ENCODE assay signal across 18 cellular contexts in the genomic region with DNA sequence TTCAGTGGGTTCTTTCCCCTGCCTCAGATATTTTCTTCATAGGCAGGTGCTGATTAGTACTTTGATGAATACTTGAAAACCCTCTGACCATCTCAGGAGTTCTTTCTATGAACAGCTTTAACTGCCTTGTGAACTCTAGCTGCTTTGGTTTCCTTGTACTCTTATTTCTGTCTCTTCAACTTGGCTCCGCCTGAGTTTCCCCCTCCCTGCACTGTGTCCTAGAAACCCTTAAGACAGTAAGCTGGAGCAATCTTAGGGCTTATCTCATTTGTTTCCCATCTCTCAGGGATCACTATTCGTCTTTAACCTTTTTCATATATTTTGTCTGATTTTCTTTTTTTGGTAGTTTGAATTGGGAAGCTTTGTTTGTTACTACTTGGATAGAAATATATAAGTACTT.
A peak's percentile ranks its signal among the peaks of the same experiment; 100 is the strongest.
DNase-seq lines count a peak whose midpoint lies in the region; ATAC-seq and TF ChIP-seq lines count a peak whose summit lies in the region.
"Had no signal": no experiment of that assay in that cellular context is flagged by ENCODE, and none has a peak within 500 bp of the region (broad histone marks: within the 10 kb centered on the region; RNA-seq: fewer than 3 reads in every experiment).

No MANE protein-coding gene starts in this region.

- no peak overlapping the region for H3K4me3 Mint-ChIP-seq in T-helper 17 cell
- H3K4me3 Mint-ChIP-seq: CD4-positive, alpha-beta T cell had no signal

- H3K4me1 Mint-ChIP-seq in T-helper 17 cell: peaks cover 9% of the 10 kb centered on the region

- H3K27me3 ChIP-seq in lower lobe of right lung (ENCODE audit: low read depth): no peaks in the 10 kb centered on the region
- no peaks in the 10 kb centered on the region for H3K27me3 ChIP-seq in subcutaneous abdominal adipose tissue (ENCODE audit: control insufficient read depth in 5 of 5, insufficient read depth in 4 of 5, low read length in 5 of 5)
- no peaks in the 10 kb centered on the region for H3K27me3 ChIP-seq in dorsolateral prefrontal cortex
- H3K27me3 ChIP-seq: BE2C, SJSA1 had no signal

- no peak for ATAC-seq in T-helper 17 cell
- peak; percentile 65 to 69 for ATAC-seq in lower lobe of right lung
- no peak for ATAC-seq in GM19397 (IDR thresholded peaks at IDR 0.05; ENCODE audit: unreplicated experiment)
- ATAC-seq: HepG2 had no signal

- H3K9ac ChIP-seq in subcutaneous abdominal adipose tissue (ENCODE audit: low read length in 5 of 5): peak overlapping the region in 2 of 5 donors; percentile 49 to 51
- H3K9ac ChIP-seq: GM23248 had no signal

- H3K27me3 Mint-ChIP-seq in T-helper 17 cell: no peaks in the 10 kb centered on the region
- H3K27me3 Mint-ChIP-seq: CD4-positive, alpha-beta T cell had no signal

- no peak overlapping the region for H3K27ac ChIP-seq in lower lobe of right lung
- peak overlapping the region; percentile 71 for H3K27ac ChIP-seq in subcutaneous abdominal adipose tissue (ENCODE audit: low read depth, low read length)
- no peak overlapping the region for H3K27ac ChIP-seq in dorsolateral prefrontal cortex
- H3K27ac ChIP-seq: 22Rv1, GM23248, SJSA1 had no signal

- intact Hi-C loops in lower lobe of right lung (cut with DNase I) (no loop called here), dorsolateral prefrontal cortex (cut with DNase I) (no loop called here)

- H3K27ac Mint-ChIP-seq in T-helper 17 cell: peak overlapping the region; percentile 74
- H3K27ac Mint-ChIP-seq: CD4-positive, alpha-beta T cell had no signal

- peak overlapping the region; percentile 2 for H3K4me3 ChIP-seq in lower lobe of right lung
- H3K4me3 ChIP-seq in subcutaneous abdominal adipose tissue (ENCODE audit: low read depth in 1 of 5, low read length in 5 of 5): no peak overlapping the region
- H3K4me3 ChIP-seq in dorsolateral prefrontal cortex: peak overlapping the region in 5 of 59 donors; percentile 7 to 33 (median 21)
- H3K4me3 ChIP-seq: GM23248, SJSA1 had no signal

- H3K9me3 ChIP-seq in T-helper 17 cell (ENCODE audit: control insufficient read depth, low read length, poor library complexity, severe bottlenecking) (no peaks in the 10 kb centered on the region), lower lobe of right lung (no peaks in the 10 kb centered on the region), subcutaneous abdominal adipose tissue (ENCODE audit: control insufficient read depth in 5 of 5, low read length in 5 of 5) (no peaks in the 10 kb centered on the region)
- H3K9me3 ChIP-seq: BE2C, SJSA1 had no signal

- H3K36me3 Mint-ChIP-seq in T-helper 17 cell (ENCODE audit: low read depth): peaks cover 12% of the 10 kb centered on the region

- H3K4me1 ChIP-seq in lower lobe of right lung (no peaks in the 10 kb centered on the region), subcutaneous abdominal adipose tissue (ENCODE audit: control insufficient read depth in 5 of 5, insufficient read depth in 5 of 5, low read length in 5 of 5) (peaks cover 0 to 44% (median 8%) of the 10 kb centered on the region in 5 donors)
- H3K4me1 ChIP-seq: BE2C, SJSA1 had no signal

- TF ChIP-seq CTCF in lower lobe of right lung (IDR thresholded peaks at IDR 0.05): no peak
- TF ChIP-seq CTCF in dorsolateral prefrontal cortex (IDR thresholded peaks at IDR 0.05 in 54 of 56, conservative IDR thresholded peaks at IDR 0.05 in 2 of 56; ENCODE audit: low read depth in 1 of 56, partially characterized antibody in 56 of 56): no peak

- peak; percentile 19 for DNase-seq in NCI-H82 (lab: John Stamatoyannopoulos, UW)
- no peak for DNase-seq in NCI-H82 treated with DMSO at 0.1 percent for 48 hours (lab: John Stamatoyannopoulos, UW; ENCODE audit: unreplicated experiment)
- DNase-seq in T-helper 17 cell: no peak
- DNase-seq in lower lobe of right lung: no peak
- no peak for DNase-seq in NCI-H1092 (lab: John Stamatoyannopoulos, UW)
- DNase-seq in dorsolateral prefrontal cortex: no peak
- DNase-seq: BE2C; CD4-positive, alpha-beta T cell; GM23248; KG1; NCI-H1436 treated with DMSO at 0.1 percent for 48 hours; NCI-H2029 treated with DMSO at 0.1 percent for 48 hours; NCI-H748 treated with DMSO at 0.1 percent for 48 hours had no signal

- peaks cover 69% of the 10 kb centered on the region for H3K36me3 ChIP-seq in lower lobe of right lung
- peaks cover 9 to 29% (median 18%) of the 10 kb centered on the region in 5 donors for H3K36me3 ChIP-seq in subcutaneous abdominal adipose tissue (ENCODE audit: control insufficient read depth in 5 of 5, insufficient read depth in 5 of 5, low read length in 5 of 5)
- H3K36me3 ChIP-seq: BE2C had no signal

Comparison
In these comparisons a context has a peak if more than half of its experiments do, and no peak if none do; other contexts are left out.
1. ATAC-seq: peak in lower lobe of right lung (2 of 2); none in T-helper 17 cell (single experiment) and GM19397 (single experiment).